ENCODE assay signal across 2 cellular contexts in genomic region chr1:156070523-156070922, GRCh38.
TF ChIP-seq lines count a peak whose summit lies in the region.

No MANE protein-coding gene starts in this region.

TF ChIP-seq in liver, 16 proteins besides CTCF, POLR2A, EP300 and RAD21:
- TF ChIP-seq ATF3 (IDR thresholded peaks at IDR 0.05) (no peak), MAX (IDR thresholded peaks at IDR 0.05) (no peak), GABPA (IDR thresholded peaks at IDR 0.05 in 1 of 2, conservative IDR thresholded peaks at IDR 0.05 in 1 of 2) (no peak), RXRA (IDR thresholded peaks at IDR 0.05) (no peak), SP1 (IDR thresholded peaks at IDR 0.05) (no peak), FOXA2 (IDR thresholded peaks at IDR 0.05) (no peak), REST (IDR thresholded peaks at IDR 0.05) (no peak), JUND (IDR thresholded peaks at IDR 0.05) (no peak), EGR1 (IDR thresholded peaks at IDR 0.05; ENCODE audit: low read depth in 2 of 2) (no peak), FOXA1 (IDR thresholded peaks at IDR 0.05) (no peak), HNF4A (conservative IDR thresholded peaks at IDR 0.05) (no peak), TAF1 (conservative IDR thresholded peaks at IDR 0.05) (no peak), YY1 (IDR thresholded peaks at IDR 0.05) (no peak)

TF ChIP-seq in HepG2, 621 proteins besides CTCF, POLR2A, EP300 and RAD21:
- TF ChIP-seq ZNF609 (CRISPR knock-in tag; IDR thresholded peaks at IDR 0.05; ENCODE audit: borderline replicate concordance) (no peak), HOXA5 (CRISPR knock-in tag; IDR thresholded peaks at IDR 0.05) (no peak), ZSCAN12 (CRISPR knock-in tag; IDR thresholded peaks at IDR 0.05) (no peak), NR2F1 (CRISPR knock-in tag; IDR thresholded peaks at IDR 0.05) (no peak), JDP2 (CRISPR knock-in tag; IDR thresholded peaks at IDR 0.05; ENCODE audit: borderline replicate concordance) (no peak), NR2F6 (IDR thresholded peaks at IDR 0.05) (no peak), NR2F6 (CRISPR knock-in tag; IDR thresholded peaks at IDR 0.05) (no peak), SMARCC2 (IDR thresholded peaks at IDR 0.05) (no peak), ZNF296 (CRISPR knock-in tag; conservative IDR thresholded peaks at IDR 0.05) (no peak)
